19 cellular contexts compared by ENCODE assay signal in genomic region chr4:45939056-45939455, GRCh38.
A peak's percentile ranks its signal among the peaks of the same experiment; 100 is the strongest.
DNase-seq lines count a peak whose midpoint lies in the region; ATAC-seq and TF ChIP-seq lines count a peak whose summit lies in the region.
"Had no signal": no experiment of that assay in that cellular context is flagged by ENCODE, and none has a peak within 500 bp of the region (broad histone marks: within the 10 kb centered on the region; RNA-seq: fewer than 3 reads in every experiment).

No MANE protein-coding gene starts in this region.

- no peak for ATAC-seq in heart left ventricle
- ATAC-seq in GM21515 (IDR thresholded peaks at IDR 0.05; ENCODE audit: unreplicated experiment) = no peak

- H3K27ac ChIP-seq in VCaP = peak overlapping the region; percentile 5
- no peak overlapping the region for H3K27ac ChIP-seq in heart left ventricle
- H3K27ac ChIP-seq: BLaER1 had no signal

- no peaks in the 10 kb centered on the region for H3K4me1 ChIP-seq in heart left ventricle
- H3K4me1 ChIP-seq: BE2C, BLaER1 had no signal

- H3K27me3 ChIP-seq in heart left ventricle = no peaks in the 10 kb centered on the region
- H3K27me3 ChIP-seq: BE2C, BLaER1 had no signal

- peaks cover 1% of the 10 kb centered on the region for H3K27me3 Mint-ChIP-seq in mesothelial cell of epicardium (ENCODE audit: low read depth)
- H3K27me3 Mint-ChIP-seq: CD4-positive, alpha-beta memory T cell; CD4-positive, CD25-positive, alpha-beta regulatory T cell; CD8-positive, alpha-beta memory T cell had no signal

- no peak for TF ChIP-seq POLR2A in heart left ventricle (IDR thresholded peaks at IDR 0.05)

- no peaks in the 10 kb centered on the region for H3K9me3 ChIP-seq in heart left ventricle
- H3K9me3 ChIP-seq: BE2C, BLaER1 had no signal

- no peak overlapping the region for H3K4me3 ChIP-seq in retinal pigment epithelial cell (ENCODE audit: low read length)
- H3K4me3 ChIP-seq in heart left ventricle = no peak overlapping the region
- H3K4me3 ChIP-seq: BLaER1 had no signal

- H3K27ac Mint-ChIP-seq in mesothelial cell of epicardium = peak overlapping the region; percentile 56
- H3K27ac Mint-ChIP-seq: CD14-positive monocyte; CD4-positive, alpha-beta memory T cell; CD4-positive, CD25-positive, alpha-beta regulatory T cell; CD8-positive, alpha-beta memory T cell had no signal

- no peak for TF ChIP-seq CTCF in VCaP (conservative IDR thresholded peaks at IDR 0.05)
- TF ChIP-seq CTCF in mesothelial cell of epicardium (IDR thresholded peaks at IDR 0.05; ENCODE audit: unreplicated experiment) = no peak
- no peak for TF ChIP-seq CTCF in retinal pigment epithelial cell (conservative IDR thresholded peaks at IDR 0.05; ENCODE audit: low read depth, low read length)
- TF ChIP-seq CTCF in heart left ventricle (IDR thresholded peaks at IDR 0.05) = no peak

- H3K4me1 Mint-ChIP-seq in mesothelial cell of epicardium = peaks cover 27% of the 10 kb centered on the region
- H3K4me1 Mint-ChIP-seq: CD14-positive monocyte; CD4-positive, alpha-beta memory T cell; CD4-positive, CD25-positive, alpha-beta regulatory T cell; CD8-positive, alpha-beta memory T cell had no signal

- H3K36me3 ChIP-seq in heart left ventricle = no peaks in the 10 kb centered on the region
- H3K36me3 ChIP-seq: BE2C, BLaER1 had no signal

- no peak overlapping the region for H3K4me3 Mint-ChIP-seq in mesothelial cell of epicardium
- H3K4me3 Mint-ChIP-seq: CD14-positive monocyte; CD4-positive, alpha-beta memory T cell; CD4-positive, CD25-positive, alpha-beta regulatory T cell; CD8-positive, alpha-beta memory T cell had no signal

- intact Hi-C loops in heart left ventricle (cut with DNase I) = no loop called here

- DNase-seq in SK-N-DZ (ENCODE audit: low spot score) (peak; percentile 68), mesothelial cell of epicardium (ENCODE audit: low spot score in 2 of 2, unreplicated experiment in 2 of 2) (no peak), retinal pigment epithelial cell (ENCODE audit: low read depth) (peak; percentile 81), heart left ventricle (no peak), HuH-7 (ENCODE audit: low spot score) (no peak)
- DNase-seq: 8988T; ACHN; BE2C; C1 segment of cervical spinal cord; CD4-positive, alpha-beta memory T cell; CD4-positive, CD25-positive, alpha-beta regulatory T cell; CD8-positive, alpha-beta memory T cell; COR-L47; DMS79 treated with DMSO at 0.1 percent for 48 hours; GF-D8 had no signal

- H3K36me3 Mint-ChIP-seq in mesothelial cell of epicardium = no peaks in the 10 kb centered on the region
- H3K36me3 Mint-ChIP-seq: CD14-positive monocyte; CD4-positive, alpha-beta memory T cell; CD4-positive, CD25-positive, alpha-beta regulatory T cell; CD8-positive, alpha-beta memory T cell had no signal

- no peaks in the 10 kb centered on the region for H3K9me3 Mint-ChIP-seq in mesothelial cell of epicardium

Comparison
In these comparisons a context has a peak if more than half of its experiments do, and no peak if none do; other contexts are left out.
1. DNase-seq: peak in SK-N-DZ (single experiment) and retinal pigment epithelial cell (single experiment); none in mesothelial cell of epicardium (0 of 2), heart left ventricle (0 of 5) and HuH-7 (single experiment).